ENCODE assay signal across 1 cellular context in the genomic region with DNA sequence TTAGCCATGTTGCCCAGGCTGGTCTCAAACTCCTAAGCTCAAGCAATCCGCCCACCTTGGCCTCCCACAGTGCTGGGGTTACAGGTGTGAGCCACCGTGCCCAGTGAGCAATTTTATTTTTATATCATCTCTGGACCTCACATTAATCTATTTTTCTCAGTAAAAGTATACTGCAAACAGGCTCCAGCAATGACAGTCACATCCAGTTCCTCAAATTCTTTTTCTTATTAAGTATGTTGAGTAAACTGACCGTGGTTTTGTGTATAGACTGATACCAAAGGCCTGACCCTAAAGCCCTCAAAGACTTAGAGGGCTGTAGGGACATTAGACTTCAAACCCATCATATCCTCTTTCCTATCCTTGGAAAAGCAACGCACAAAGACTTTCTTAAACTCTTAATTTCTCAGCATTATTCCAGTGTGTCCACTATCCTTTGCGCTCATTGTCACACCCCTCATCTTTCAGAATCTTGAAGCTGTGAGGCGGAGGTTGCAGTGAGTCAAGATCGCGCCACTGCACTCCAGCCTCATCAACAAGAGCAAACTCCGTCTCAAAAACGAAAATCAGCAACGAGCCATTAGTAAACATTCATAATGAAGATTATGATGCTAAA.
TF ChIP-seq lines count a peak whose summit lies in the region.

No MANE protein-coding gene starts in this region.

TF ChIP-seq in GM23338, 12 proteins besides CTCF, POLR2A, EP300 and RAD21 (continued from another document):
- TF ChIP-seq ZNF331 (CRISPR knock-in tag; IDR thresholded peaks at IDR 0.05; ENCODE audit: low read depth) (no peak), EZH2phosphoT487 (IDR thresholded peaks at IDR 0.05; ENCODE audit: unreplicated experiment) (no peak), REST (IDR thresholded peaks at IDR 0.05; ENCODE audit: unreplicated experiment) (no peak), CREB1 (CRISPR knock-in tag; IDR thresholded peaks at IDR 0.05; ENCODE audit: low read depth) (no peak), ETS1 (IDR thresholded peaks at IDR 0.05) (no peak), NANOG (IDR thresholded peaks at IDR 0.05; ENCODE audit: borderline replicate concordance) (no peak), JUNB (IDR thresholded peaks at IDR 0.05; ENCODE audit: unreplicated experiment) (no peak), STAT1 (IDR thresholded peaks at IDR 0.05; ENCODE audit: unreplicated experiment) (no peak)
